In the genomic region with DNA sequence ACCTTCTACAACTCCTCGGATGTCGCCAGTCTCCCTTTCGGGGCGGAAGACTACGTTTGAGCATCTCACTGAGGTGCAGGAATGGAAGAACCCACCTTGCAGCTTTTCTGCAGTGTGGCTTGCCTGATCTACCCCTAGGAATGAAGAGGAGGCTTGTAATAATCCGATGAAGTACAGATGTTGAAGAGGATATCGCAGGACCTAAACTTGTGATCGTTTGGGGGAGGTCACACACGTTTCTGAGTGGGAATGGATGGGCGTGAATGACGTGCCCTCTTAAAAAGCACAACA, we compare ENCODE assay signal across 1 cellular context.
TF ChIP-seq lines count a peak whose summit lies in the region.

No MANE protein-coding gene starts in this region.

TF ChIP-seq in GM23338, 12 proteins besides CTCF, POLR2A, EP300 and RAD21 (continued from another document):
- TF ChIP-seq ZNF331 (CRISPR knock-in tag; IDR thresholded peaks at IDR 0.05; ENCODE audit: low read depth) (no peak), NANOG (IDR thresholded peaks at IDR 0.05; ENCODE audit: borderline replicate concordance) (no peak), EZH2phosphoT487 (IDR thresholded peaks at IDR 0.05; ENCODE audit: unreplicated experiment) (no peak), JUNB (IDR thresholded peaks at IDR 0.05; ENCODE audit: unreplicated experiment) (no peak), CREB1 (CRISPR knock-in tag; IDR thresholded peaks at IDR 0.05; ENCODE audit: low read depth) (no peak)
- TF ChIP-seq, protein P1, sequence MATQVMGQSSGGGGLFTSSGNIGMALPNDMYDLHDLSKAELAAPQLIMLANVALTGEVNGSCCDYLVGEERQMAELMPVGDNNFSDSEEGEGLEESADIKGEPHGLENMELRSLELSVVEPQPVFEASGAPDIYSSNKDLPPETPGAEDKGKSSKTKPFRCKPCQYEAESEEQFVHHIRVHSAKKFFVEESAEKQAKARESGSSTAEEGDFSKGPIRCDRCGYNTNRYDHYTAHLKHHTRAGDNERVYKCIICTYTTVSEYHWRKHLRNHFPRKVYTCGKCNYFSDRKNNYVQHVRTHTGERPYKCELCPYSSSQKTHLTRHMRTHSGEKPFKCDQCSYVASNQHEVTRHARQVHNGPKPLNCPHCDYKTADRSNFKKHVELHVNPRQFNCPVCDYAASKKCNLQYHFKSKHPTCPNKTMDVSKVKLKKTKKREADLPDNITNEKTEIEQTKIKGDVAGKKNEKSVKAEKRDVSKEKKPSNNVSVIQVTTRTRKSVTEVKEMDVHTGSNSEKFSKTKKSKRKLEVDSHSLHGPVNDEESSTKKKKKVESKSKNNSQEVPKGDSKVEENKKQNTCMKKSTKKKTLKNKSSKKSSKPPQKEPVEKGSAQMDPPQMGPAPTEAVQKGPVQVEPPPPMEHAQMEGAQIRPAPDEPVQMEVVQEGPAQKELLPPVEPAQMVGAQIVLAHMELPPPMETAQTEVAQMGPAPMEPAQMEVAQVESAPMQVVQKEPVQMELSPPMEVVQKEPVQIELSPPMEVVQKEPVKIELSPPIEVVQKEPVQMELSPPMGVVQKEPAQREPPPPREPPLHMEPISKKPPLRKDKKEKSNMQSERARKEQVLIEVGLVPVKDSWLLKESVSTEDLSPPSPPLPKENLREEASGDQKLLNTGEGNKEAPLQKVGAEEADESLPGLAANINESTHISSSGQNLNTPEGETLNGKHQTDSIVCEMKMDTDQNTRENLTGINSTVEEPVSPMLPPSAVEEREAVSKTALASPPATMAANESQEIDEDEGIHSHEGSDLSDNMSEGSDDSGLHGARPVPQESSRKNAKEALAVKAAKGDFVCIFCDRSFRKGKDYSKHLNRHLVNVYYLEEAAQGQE (IDR thresholded peaks at IDR 0.05; ENCODE audit: unreplicated experiment) = no peak
- TF ChIP-seq, protein P2, sequence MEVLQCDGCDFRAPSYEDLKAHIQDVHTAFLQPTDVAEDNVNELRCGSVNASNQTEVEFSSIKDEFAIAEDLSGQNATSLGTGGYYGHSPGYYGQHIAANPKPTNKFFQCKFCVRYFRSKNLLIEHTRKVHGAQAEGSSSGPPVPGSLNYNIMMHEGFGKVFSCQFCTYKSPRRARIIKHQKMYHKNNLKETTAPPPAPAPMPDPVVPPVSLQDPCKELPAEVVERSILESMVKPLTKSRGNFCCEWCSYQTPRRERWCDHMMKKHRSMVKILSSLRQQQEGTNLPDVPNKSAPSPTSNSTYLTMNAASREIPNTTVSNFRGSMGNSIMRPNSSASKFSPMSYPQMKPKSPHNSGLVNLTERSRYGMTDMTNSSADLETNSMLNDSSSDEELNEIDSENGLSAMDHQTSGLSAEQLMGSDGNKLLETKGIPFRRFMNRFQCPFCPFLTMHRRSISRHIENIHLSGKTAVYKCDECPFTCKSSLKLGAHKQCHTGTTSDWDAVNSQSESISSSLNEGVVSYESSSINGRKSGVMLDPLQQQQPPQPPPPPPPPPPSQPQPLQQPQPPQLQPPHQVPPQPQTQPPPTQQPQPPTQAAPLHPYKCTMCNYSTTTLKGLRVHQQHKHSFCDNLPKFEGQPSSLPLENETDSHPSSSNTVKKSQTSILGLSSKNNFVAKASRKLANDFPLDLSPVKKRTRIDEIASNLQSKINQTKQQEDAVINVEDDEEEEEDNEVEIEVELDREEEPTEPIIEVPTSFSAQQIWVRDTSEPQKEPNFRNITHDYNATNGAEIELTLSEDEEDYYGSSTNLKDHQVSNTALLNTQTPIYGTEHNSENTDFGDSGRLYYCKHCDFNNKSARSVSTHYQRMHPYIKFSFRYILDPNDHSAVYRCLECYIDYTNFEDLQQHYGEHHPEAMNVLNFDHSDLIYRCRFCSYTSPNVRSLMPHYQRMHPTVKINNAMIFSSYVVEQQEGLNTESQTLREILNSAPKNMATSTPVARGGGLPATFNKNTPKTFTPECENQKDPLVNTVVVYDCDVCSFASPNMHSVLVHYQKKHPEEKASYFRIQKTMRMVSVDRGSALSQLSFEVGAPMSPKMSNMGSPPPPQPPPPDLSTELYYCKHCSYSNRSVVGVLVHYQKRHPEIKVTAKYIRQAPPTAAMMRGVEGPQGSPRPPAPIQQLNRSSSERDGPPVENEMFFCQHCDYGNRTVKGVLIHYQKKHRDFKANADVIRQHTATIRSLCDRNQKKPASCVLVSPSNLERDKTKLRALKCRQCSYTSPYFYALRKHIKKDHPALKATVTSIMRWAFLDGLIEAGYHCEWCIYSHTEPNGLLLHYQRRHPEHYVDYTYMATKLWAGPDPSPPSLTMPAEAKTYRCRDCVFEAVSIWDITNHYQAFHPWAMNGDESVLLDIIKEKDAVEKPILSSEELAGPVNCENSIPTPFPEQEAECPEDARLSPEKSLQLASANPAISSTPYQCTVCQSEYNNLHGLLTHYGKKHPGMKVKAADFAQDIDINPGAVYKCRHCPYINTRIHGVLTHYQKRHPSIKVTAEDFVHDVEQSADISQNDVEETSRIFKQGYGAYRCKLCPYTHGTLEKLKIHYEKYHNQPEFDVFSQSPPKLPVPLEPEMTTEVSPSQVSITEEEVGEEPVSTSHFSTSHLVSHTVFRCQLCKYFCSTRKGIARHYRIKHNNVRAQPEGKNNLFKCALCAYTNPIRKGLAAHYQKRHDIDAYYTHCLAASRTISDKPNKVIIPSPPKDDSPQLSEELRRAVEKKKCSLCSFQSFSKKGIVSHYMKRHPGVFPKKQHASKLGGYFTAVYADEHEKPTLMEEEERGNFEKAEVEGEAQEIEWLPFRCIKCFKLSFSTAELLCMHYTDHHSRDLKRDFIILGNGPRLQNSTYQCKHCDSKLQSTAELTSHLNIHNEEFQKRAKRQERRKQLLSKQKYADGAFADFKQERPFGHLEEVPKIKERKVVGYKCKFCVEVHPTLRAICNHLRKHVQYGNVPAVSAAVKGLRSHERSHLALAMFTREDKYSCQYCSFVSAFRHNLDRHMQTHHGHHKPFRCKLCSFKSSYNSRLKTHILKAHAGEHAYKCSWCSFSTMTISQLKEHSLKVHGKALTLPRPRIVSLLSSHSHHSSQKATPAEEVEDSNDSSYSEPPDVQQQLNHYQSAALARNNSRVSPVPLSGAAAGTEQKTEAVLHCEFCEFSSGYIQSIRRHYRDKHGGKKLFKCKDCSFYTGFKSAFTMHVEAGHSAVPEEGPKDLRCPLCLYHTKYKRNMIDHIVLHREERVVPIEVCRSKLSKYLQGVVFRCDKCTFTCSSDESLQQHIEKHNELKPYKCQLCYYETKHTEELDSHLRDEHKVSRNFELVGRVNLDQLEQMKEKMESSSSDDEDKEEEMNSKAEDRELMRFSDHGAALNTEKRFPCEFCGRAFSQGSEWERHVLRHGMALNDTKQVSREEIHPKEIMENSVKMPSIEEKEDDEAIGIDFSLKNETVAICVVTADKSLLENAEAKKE (CRISPR knock-in tag; IDR thresholded peaks at IDR 0.05) = no peak
